14 cellular contexts compared by ENCODE assay signal in genomic region chr17:77479372-77479781, GRCh38.
DNase-seq lines count a peak whose midpoint lies in the region; ATAC-seq and TF ChIP-seq lines count a peak whose summit lies in the region.
"Had no signal": no experiment of that assay in that cellular context is flagged by ENCODE, and none has a peak within 500 bp of the region (broad histone marks: within the 10 kb centered on the region; RNA-seq: fewer than 3 reads in every experiment).

No MANE protein-coding gene starts in this region.

- TF ChIP-seq CTCF in natural killer cell (IDR thresholded peaks at IDR 0.05) (no peak), omental fat pad (IDR thresholded peaks at IDR 0.05) (no peak)

- H3K4me3 ChIP-seq in naive thymus-derived CD4-positive, alpha-beta T cell (ENCODE audit: low read length) = no peak overlapping the region
- H3K4me3 ChIP-seq: lower lobe of right lung, right atrium auricular region had no signal

- no peaks in the 10 kb centered on the region for H3K9me3 Mint-ChIP-seq in natural killer cell
- H3K9me3 Mint-ChIP-seq in natural killer cell treated with Interleukin-12 subunit alpha and Interleukin-12 subunit beta and Interleukin-15 and Interleukin-18, amount 100 ng/mL, for 72 hours = no peaks in the 10 kb centered on the region
- H3K9me3 Mint-ChIP-seq in naive thymus-derived CD4-positive, alpha-beta T cell = peaks cover 0 to 2% (median 0%) of the 10 kb centered on the region in 11 donors

- ATAC-seq in natural killer cell = no peak
- no peak for ATAC-seq in natural killer cell treated with Interleukin-12 subunit alpha and Interleukin-12 subunit beta and Interleukin-15 and Interleukin-18, amount 100 ng/mL, for 72 hours
- no peak for ATAC-seq in naive thymus-derived CD4-positive, alpha-beta T cell
- no peak for ATAC-seq in GM19324 (IDR thresholded peaks at IDR 0.05; ENCODE audit: low FRiP score, unreplicated experiment)
- ATAC-seq in omental fat pad (ENCODE audit: low FRiP score) = no peak

- no peaks in the 10 kb centered on the region for H3K27me3 ChIP-seq in naive thymus-derived CD4-positive, alpha-beta T cell (ENCODE audit: control insufficient read depth in 2 of 2, insufficient read depth in 2 of 2, low read length in 2 of 2)
- H3K27me3 ChIP-seq: right atrium auricular region had no signal

- H3K27ac Mint-ChIP-seq in natural killer cell = peak overlapping the region; percentile 26 to 51
- H3K27ac Mint-ChIP-seq in natural killer cell treated with Interleukin-12 subunit alpha and Interleukin-12 subunit beta and Interleukin-15 and Interleukin-18, amount 100 ng/mL, for 72 hours = peak overlapping the region in 1 of 2 donors; percentile 33
- peak overlapping the region; percentile 18 to 96 (median 88) for H3K27ac Mint-ChIP-seq in naive thymus-derived CD4-positive, alpha-beta T cell

- POLR2A ChIA-PET in naive thymus-derived CD4-positive, alpha-beta T cell (lab: Charles Lee) = interaction anchor here (1.0 to 9.9 kb wide), 2 partner anchors 13 to 27 kb away, joined by 3 to 82 read pairs; no protein-coding TSS in a partner anchor

- no peaks in the 10 kb centered on the region for H3K9me3 ChIP-seq in naive thymus-derived CD4-positive, alpha-beta T cell (ENCODE audit: control insufficient read depth in 2 of 3, low read length in 3 of 3)
- H3K9me3 ChIP-seq: lower lobe of right lung, right atrium auricular region had no signal

- H3K27me3 Mint-ChIP-seq in natural killer cell (ENCODE audit: low read depth in 2 of 2) = no peaks in the 10 kb centered on the region
- no peaks in the 10 kb centered on the region for H3K27me3 Mint-ChIP-seq in natural killer cell treated with Interleukin-12 subunit alpha and Interleukin-12 subunit beta and Interleukin-15 and Interleukin-18, amount 100 ng/mL, for 72 hours
- H3K27me3 Mint-ChIP-seq in naive thymus-derived CD4-positive, alpha-beta T cell = no peaks in the 10 kb centered on the region

- H3K4me1 ChIP-seq in naive thymus-derived CD4-positive, alpha-beta T cell (ENCODE audit: control insufficient read depth in 2 of 2, insufficient read depth in 2 of 2, low read length in 2 of 2) = peaks cover 39 to 73% of the 10 kb centered on the region in 2 donors

- peak overlapping the region; percentile 55 for H3K27ac ChIP-seq in naive thymus-derived CD4-positive, alpha-beta T cell (ENCODE audit: low read depth, low read length)
- H3K27ac ChIP-seq: C4-2B, lower lobe of right lung, right atrium auricular region had no signal

- CTCF ChIA-PET in naive thymus-derived CD4-positive, alpha-beta T cell (lab: Charles Lee) = no interaction called here

- intact Hi-C loops in natural killer cell (cut with micrococcal nuclease) = no loop called here
- intact Hi-C loops in naive thymus-derived CD4-positive, alpha-beta T cell (cut with micrococcal nuclease) = no loop called here

- no peaks in the 10 kb centered on the region for H3K36me3 Mint-ChIP-seq in natural killer cell
- no peaks in the 10 kb centered on the region for H3K36me3 Mint-ChIP-seq in natural killer cell treated with Interleukin-12 subunit alpha and Interleukin-12 subunit beta and Interleukin-15 and Interleukin-18, amount 100 ng/mL, for 72 hours
- peaks cover 0 to 21% (median 12%) of the 10 kb centered on the region in 5 donors for H3K36me3 Mint-ChIP-seq in naive thymus-derived CD4-positive, alpha-beta T cell

- peaks cover 55 to 58% of the 10 kb centered on the region in 2 donors for H3K4me1 Mint-ChIP-seq in natural killer cell
- H3K4me1 Mint-ChIP-seq in natural killer cell treated with Interleukin-12 subunit alpha and Interleukin-12 subunit beta and Interleukin-15 and Interleukin-18, amount 100 ng/mL, for 72 hours (ENCODE audit: low read depth in 2 of 2) = peaks cover 35 to 46% of the 10 kb centered on the region in 2 donors
- peaks cover 39 to 72% (median 52%) of the 10 kb centered on the region in 7 donors for H3K4me1 Mint-ChIP-seq in naive thymus-derived CD4-positive, alpha-beta T cell

- DNase-seq in natural killer cell (no peak), brain pericyte (ENCODE audit: low read depth, low spot score) (peak; percentile 88), NCI-H2227 (lab: John Stamatoyannopoulos, UW; ENCODE audit: unreplicated experiment) (no peak), omental fat pad (ENCODE audit: low spot score) (no peak)
- no peak for DNase-seq in natural killer cell treated with Interleukin-12 subunit alpha and Interleukin-12 subunit beta and Interleukin-15 and Interleukin-18, amount 100 ng/mL, for 72 hours (ENCODE audit: low spot score)
- no peak for DNase-seq in naive thymus-derived CD4-positive, alpha-beta T cell
- DNase-seq in activated CD4-positive, CD25-positive, alpha-beta regulatory T cell (lab: John Stamatoyannopoulos, UW) = no peak
- DNase-seq: cortex of kidney, GDM1, lower lobe of right lung, NCI-H526 had no signal

- peaks cover 6 to 64% (median 22%) of the 10 kb centered on the region in 3 experiments for H3K36me3 ChIP-seq in naive thymus-derived CD4-positive, alpha-beta T cell (ENCODE audit: control insufficient read depth in 2 of 3, insufficient read depth in 3 of 3, low read length in 3 of 3)

- no peak overlapping the region for H3K4me3 Mint-ChIP-seq in natural killer cell
- H3K4me3 Mint-ChIP-seq in natural killer cell treated with Interleukin-12 subunit alpha and Interleukin-12 subunit beta and Interleukin-15 and Interleukin-18, amount 100 ng/mL, for 72 hours = no peak overlapping the region
- peak overlapping the region in 4 of 10 donors; percentile 16 to 45 (median 30) for H3K4me3 Mint-ChIP-seq in naive thymus-derived CD4-positive, alpha-beta T cell
